Comparison of ENCODE assay signal across 8 cellular contexts in the genomic region with DNA sequence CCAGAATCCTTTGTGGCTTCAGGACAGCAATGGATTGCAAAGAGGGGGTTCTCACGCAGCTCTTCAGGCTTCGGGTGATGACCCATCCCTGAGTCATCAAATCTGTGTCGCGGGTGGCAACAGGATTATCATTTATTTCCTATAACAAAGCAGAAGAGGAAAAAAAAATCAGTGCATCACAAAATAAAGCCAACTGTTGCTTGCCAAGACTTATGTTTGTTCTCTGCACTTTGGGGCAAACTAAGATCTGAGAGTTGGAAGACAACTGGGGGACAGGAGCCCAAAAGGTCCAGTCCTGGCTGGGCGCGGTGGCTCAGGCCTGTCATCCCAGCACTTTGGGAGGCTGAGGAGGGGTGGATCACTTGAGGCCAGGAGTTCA. TPM values are rescaled to one million over a fixed set of nuclear protein-coding genes. Genes with fewer than 3 reads are reported as not detected.
DNase-seq lines count a peak whose midpoint lies in the region; ATAC-seq and TF ChIP-seq lines count a peak whose summit lies in the region.

No MANE protein-coding gene starts in this region.

- no peaks in the 10 kb centered on the region for H3K27me3 Mint-ChIP-seq in activated CD4-positive, alpha-beta T cell treated with anti-CD3 and anti-CD28 coated beads for 36 hours
- peaks cover under 1% of the 10 kb centered on the region for H3K27me3 Mint-ChIP-seq in activated T-cell treated with anti-CD3 and anti-CD28 coated beads, Interleukin-2, amount 50 U/mL, for 24 hours

- peaks cover 0 to 9% of the 10 kb centered on the region in 2 donors for H3K9me3 ChIP-seq in right atrium auricular region

- TF ChIP-seq CTCF in right atrium auricular region (IDR thresholded peaks at IDR 0.05): no peak

- peaks cover 4% of the 10 kb centered on the region for H3K9me3 Mint-ChIP-seq in activated CD4-positive, alpha-beta T cell treated with anti-CD3 and anti-CD28 coated beads for 36 hours (ENCODE audit: low read depth)
- no peaks in the 10 kb centered on the region for H3K9me3 Mint-ChIP-seq in activated T-cell treated with anti-CD3 and anti-CD28 coated beads, Interleukin-2, amount 50 U/mL, for 24 hours

- no peak overlapping the region for H3K4me3 ChIP-seq in right atrium auricular region
- H3K4me3 ChIP-seq in H7 (ENCODE audit: insufficient read depth, low read depth, low read length): no peak overlapping the region

- intact Hi-C loops in activated CD4-positive, alpha-beta T cell treated with anti-CD3 and anti-CD28 coated beads for 36 hours (cut with DNase I, micrococcal nuclease): loop anchor here (1.0 to 5.0 kb wide), 4 partner anchors 9 to 40 kb away; a partner anchor contains a TSS

- peaks cover 17% of the 10 kb centered on the region for H3K36me3 Mint-ChIP-seq in activated CD4-positive, alpha-beta T cell treated with anti-CD3 and anti-CD28 coated beads for 36 hours (ENCODE audit: low read depth)
- H3K36me3 Mint-ChIP-seq in activated T-cell treated with anti-CD3 and anti-CD28 coated beads, Interleukin-2, amount 50 U/mL, for 24 hours (ENCODE audit: low read depth): no peaks in the 10 kb centered on the region

- H3K27ac ChIP-seq in right atrium auricular region: peak overlapping the region; percentile 39 to 58

- DNase-seq in activated CD4-positive, alpha-beta T cell treated with anti-CD3 and anti-CD28 coated beads for 36 hours: peak; percentile 81
- no peak for DNase-seq in activated CD4-positive, alpha-beta T cell treated with anti-CD3 and anti-CD28 coated beads for 1 hour
- no peak for DNase-seq in activated T-cell treated with anti-CD3 and anti-CD28 coated beads, Interleukin-2, amount 50 U/mL, for 24 hours
- no peak for DNase-seq in right atrium auricular region (ENCODE audit: low spot score)
- peak; percentile 92 for DNase-seq in stromal cell of bone marrow (ENCODE audit: low read depth)
- no peak for DNase-seq in NCI-H1048 (lab: John Stamatoyannopoulos, UW)
- DNase-seq in NCI-H2081 treated with DMSO at 0.1 percent for 48 hours (lab: John Stamatoyannopoulos, UW): no peak
- no peak for DNase-seq in H7

- CTCF ChIA-PET in activated CD4-positive, alpha-beta T cell treated with anti-CD3 and anti-CD28 coated beads for 36 hours (lab: Charles Lee): interaction anchor here (1.0 to 4.5 kb wide), 7 partner anchors 10 to 230 kb away, joined by 3 to 32 read pairs (median 4); no protein-coding TSS in a partner anchor

- peak overlapping the region; percentile 78 for H3K27ac Mint-ChIP-seq in activated CD4-positive, alpha-beta T cell treated with anti-CD3 and anti-CD28 coated beads for 36 hours
- H3K27ac Mint-ChIP-seq in activated T-cell treated with anti-CD3 and anti-CD28 coated beads, Interleukin-2, amount 50 U/mL, for 24 hours: peak overlapping the region; percentile 86

- peaks cover 33% of the 10 kb centered on the region for H3K4me1 Mint-ChIP-seq in activated CD4-positive, alpha-beta T cell treated with anti-CD3 and anti-CD28 coated beads for 36 hours
- peaks cover 32% of the 10 kb centered on the region for H3K4me1 Mint-ChIP-seq in activated T-cell treated with anti-CD3 and anti-CD28 coated beads, Interleukin-2, amount 50 U/mL, for 24 hours (ENCODE audit: low read depth)

- peaks cover 0 to 11% of the 10 kb centered on the region in 2 donors for H3K4me1 ChIP-seq in right atrium auricular region

- no peaks in the 10 kb centered on the region for H3K36me3 ChIP-seq in right atrium auricular region
- no peaks in the 10 kb centered on the region for H3K36me3 ChIP-seq in H7 (replicated peaks; ENCODE audit: control insufficient read depth, insufficient read depth, low read length)

- peak; percentile 78 for ATAC-seq in activated CD4-positive, alpha-beta T cell treated with anti-CD3 and anti-CD28 coated beads for 36 hours

- peak overlapping the region; percentile 49 for H3K4me3 Mint-ChIP-seq in activated CD4-positive, alpha-beta T cell treated with anti-CD3 and anti-CD28 coated beads for 36 hours
- H3K4me3 Mint-ChIP-seq in activated T-cell treated with anti-CD3 and anti-CD28 coated beads, Interleukin-2, amount 50 U/mL, for 24 hours: peak overlapping the region; percentile 31

- POLR2A ChIA-PET in activated CD4-positive, alpha-beta T cell treated with anti-CD3 and anti-CD28 coated beads for 36 hours (lab: Charles Lee): interaction anchor here (0.6 to 0.7 kb wide), 2 partner anchors 9 to 865 kb away, joined by 3 to 5 read pairs; no protein-coding TSS in a partner anchor

- H3K27me3 ChIP-seq in right atrium auricular region (no peaks in the 10 kb centered on the region), H7 (ENCODE audit: control insufficient read depth, insufficient read depth, low read length) (no peaks in the 10 kb centered on the region)

RNA-seq across cellular contexts. Expression of a gene that starts 6.4 kb away (rescaled TPM):
- total RNA-seq in activated CD4-positive, alpha-beta T cell treated with anti-CD3 and anti-CD28 coated beads for 36 hours: 10 to 100 TPM; 64.9 to 70.9 TPM
- 1 to 10 TPM in 1 of 2 donors, under 1 TPM in 1; 0.74 to 3.0 TPM for total RNA-seq in right atrium auricular region
- not detected in 2 replicates for total RNA-seq in H7 (2014; rRNA removed; shearing (Covaris generic))

RNA-seq across cellular contexts. Expression of a gene that starts 36.3 kb away (rescaled TPM):
- total RNA-seq in activated CD4-positive, alpha-beta T cell treated with anti-CD3 and anti-CD28 coated beads for 36 hours: 10 to 100 TPM; 29.0 to 32.2 TPM
- total RNA-seq in right atrium auricular region: under 1 TPM; 0.48 to 0.94 TPM
- total RNA-seq in H7 (2014; rRNA removed; shearing (Covaris generic)): not detected in 2 replicates

RNA-seq across cellular contexts. Expression of a gene that starts 43.4 kb away (rescaled TPM):
- total RNA-seq in activated CD4-positive, alpha-beta T cell treated with anti-CD3 and anti-CD28 coated beads for 36 hours: 10 to 100 TPM; 55.6 to 58.2 TPM
- total RNA-seq in right atrium auricular region: 10 to 100 TPM; 23.3 to 24.9 TPM
- 68.2 and 82.8 TPM in 2 replicates for total RNA-seq in H7 (2014; rRNA removed; shearing (Covaris generic))

RNA-seq across cellular contexts. Expression of a gene that starts 48.1 kb away (rescaled TPM):
- 10 to 100 TPM in 1 of 2 experiments, 1 to 10 TPM in 1; 7.3 to 13.2 TPM for total RNA-seq in activated CD4-positive, alpha-beta T cell treated with anti-CD3 and anti-CD28 coated beads for 36 hours
- 10 to 100 TPM; 58.4 to 77.9 TPM for total RNA-seq in right atrium auricular region
- 30.0 and 35.0 TPM in 2 replicates for total RNA-seq in H7 (2014; rRNA removed; shearing (Covaris generic))

Comparison
In these comparisons a context has a peak if more than half of its experiments do, and no peak if none do; other contexts are left out.
1. DNase-seq: peak in activated CD4-positive, alpha-beta T cell treated with anti-CD3 and anti-CD28 coated beads for 36 hours (single experiment) and stromal cell of bone marrow (single experiment); none in activated CD4-positive, alpha-beta T cell treated with anti-CD3 and anti-CD28 coated beads for 1 hour (single experiment), activated T-cell treated with anti-CD3 and anti-CD28 coated beads, Interleukin-2, amount 50 U/mL, for 24 hours (single experiment), right atrium auricular region (single experiment), NCI-H1048 (single experiment), NCI-H2081 treated with DMSO at 0.1 percent for 48 hours (single experiment) and H7 (single experiment).
2. RNA of a gene that starts 6.4 kb away (total RNA-seq): 64.9 to 70.9 TPM in activated CD4-positive, alpha-beta T cell treated with anti-CD3 and anti-CD28 coated beads for 36 hours; 0.74 to 3.0 TPM in right atrium auricular region and not detected in H7; every median in the first group is over 10 times any median in the second.
3. RNA of a gene that starts 36.3 kb away (total RNA-seq): 29.0 to 32.2 TPM in activated CD4-positive, alpha-beta T cell treated with anti-CD3 and anti-CD28 coated beads for 36 hours; 0.48 to 0.94 TPM in right atrium auricular region and not detected in H7; every median in the first group is over 10 times any median in the second.